In the genomic region with DNA sequence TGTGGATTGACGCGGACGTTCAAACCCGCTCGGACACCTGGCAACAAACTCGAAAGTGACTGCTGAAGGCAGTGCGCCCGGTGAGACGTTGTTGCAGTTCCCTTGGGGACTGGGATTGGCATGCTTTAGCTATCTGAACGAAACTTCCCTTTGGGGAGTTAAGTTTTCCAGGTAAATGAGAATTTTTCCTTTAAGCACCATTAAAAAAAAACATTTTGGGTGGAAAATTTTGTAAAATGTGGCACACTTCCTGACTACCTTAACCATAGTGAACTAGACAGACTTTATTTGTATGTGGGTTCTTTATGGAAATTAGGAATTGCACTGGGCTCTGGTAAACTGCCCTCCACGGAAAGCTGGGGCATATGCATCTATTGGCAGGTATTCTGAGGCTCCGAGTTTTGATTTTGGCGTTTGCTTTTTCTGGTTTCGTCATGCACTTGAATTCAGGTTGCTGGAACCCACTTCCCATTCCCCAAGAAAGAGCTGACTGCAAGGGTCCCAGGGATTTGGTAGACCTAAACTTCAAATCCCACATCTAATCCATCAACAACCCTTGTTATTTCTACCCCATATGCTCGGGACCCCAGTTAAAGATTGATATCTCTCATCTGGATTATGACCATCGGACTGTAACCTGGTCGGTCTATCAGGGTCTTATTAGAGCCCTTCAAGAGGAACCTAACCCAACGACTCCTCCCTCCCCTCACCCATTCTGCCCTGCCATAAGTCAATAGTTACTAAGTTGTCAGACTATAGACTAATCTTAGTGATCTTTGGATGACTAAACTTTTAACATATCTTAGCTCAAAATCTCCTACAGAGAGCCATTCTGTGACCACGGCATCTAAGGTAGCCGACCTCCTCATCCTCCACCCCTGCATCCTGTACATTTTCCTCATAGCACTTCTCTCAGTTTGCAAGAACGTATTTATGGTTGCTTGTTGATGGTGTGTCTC, we compare ENCODE assay signal across 8 cellular contexts. TPM values are rescaled to one million over a fixed set of nuclear protein-coding genes. Genes with fewer than 3 reads are reported as not detected.
A peak's percentile ranks its signal among the peaks of the same experiment; 100 is the strongest.
DNase-seq lines count a peak whose midpoint lies in the region; ATAC-seq and TF ChIP-seq lines count a peak whose summit lies in the region.

No MANE protein-coding gene starts in this region.

- H3K9me3 Mint-ChIP-seq in effector memory CD8-positive, alpha-beta T cell: no peaks in the 10 kb centered on the region

- no CpG with 5 or more reads among the region's 21 CpGs for WGBS in neuronal stem cell (ENCODE audit: extremely low coverage in 2 of 2, insufficient read length in 2 of 2, insufficient replicate concordance in 1 of 2), 2 donors

- no peak overlapping the region for H4K8ac ChIP-seq in neuronal stem cell (ENCODE audit: low read depth, low read length)

- no peaks in the 10 kb centered on the region for H3K27me3 Mint-ChIP-seq in effector memory CD8-positive, alpha-beta T cell

- H3K36me3 Mint-ChIP-seq in effector memory CD8-positive, alpha-beta T cell (ENCODE audit: insufficient read depth): peaks cover 46% of the 10 kb centered on the region

- no peak overlapping the region for H2BK15ac ChIP-seq in neuronal stem cell (ENCODE audit: low read length)

- no peak overlapping the region for H3K14ac ChIP-seq in neuronal stem cell (ENCODE audit: low read length)

- H3K4me1 Mint-ChIP-seq in effector memory CD8-positive, alpha-beta T cell (ENCODE audit: low read depth in 2 of 2): peaks cover 54 to 57% of the 10 kb centered on the region in 2 donors

- no peak overlapping the region for H2BK120ac ChIP-seq in neuronal stem cell (ENCODE audit: low read depth, low read length)

- DNase-seq in Peyer's patch (peak in 2 of 3 donors; percentile 16 to 41), neuronal stem cell (ENCODE audit: low spot score) (no peak), iPS-NIHi11 (ENCODE audit: low spot score) (no peak), cortex of kidney (lab: John Stamatoyannopoulos, UW) (no peak)
- no peak for DNase-seq in effector memory CD8-positive, alpha-beta T cell

- peaks cover 8% of the 10 kb centered on the region for H3K79me1 ChIP-seq in neuronal stem cell (ENCODE audit: low read depth, low read length)

- H3K4me1 ChIP-seq in Peyer's patch (peaks cover 0 to 19% (median 8%) of the 10 kb centered on the region in 4 donors), neuronal stem cell (ENCODE audit: control insufficient read depth in 2 of 2, insufficient read depth in 1 of 2, low read depth in 1 of 2, low read length in 2 of 2) (peaks cover 4 to 5% of the 10 kb centered on the region in 2 donors)

- H2AK5ac ChIP-seq in neuronal stem cell (ENCODE audit: low read depth, low read length): no peak overlapping the region

- H3K18ac ChIP-seq in neuronal stem cell (ENCODE audit: low read length): peak overlapping the region; percentile 81

- H3K4ac ChIP-seq in neuronal stem cell (ENCODE audit: low read length): no peak overlapping the region

- H3K36me3 ChIP-seq in Peyer's patch (peaks cover 0 to 4% (median 0%) of the 10 kb centered on the region in 3 donors), neuronal stem cell (replicated peaks in 1 of 2; ENCODE audit: control insufficient read depth in 2 of 2, insufficient read depth in 2 of 2, low read length in 2 of 2) (peaks cover 0 to 27% of the 10 kb centered on the region in 2 donors)

- H2AFZ ChIP-seq in neuronal stem cell (ENCODE audit: low read length): peak overlapping the region; percentile 97

- no peak for TF ChIP-seq CTCF in Peyer's patch (IDR thresholded peaks at IDR 0.05)

- no peaks in the 10 kb centered on the region for H3K27me3 ChIP-seq in Peyer's patch
- H3K27me3 ChIP-seq in neuronal stem cell (ENCODE audit: control insufficient read depth in 3 of 3, insufficient read depth in 3 of 3, low read depth in 1 of 3, low read length in 3 of 3): peaks cover 0 to 28% (median 0%) of the 10 kb centered on the region in 3 experiments

- H3K9ac ChIP-seq in neuronal stem cell (ENCODE audit: low read depth, low read length, poor library complexity): peak overlapping the region; percentile 1

- peak overlapping the region; percentile 94 to 97 for H3K4me3 Mint-ChIP-seq in effector memory CD8-positive, alpha-beta T cell

- H3K23ac ChIP-seq in neuronal stem cell (ENCODE audit: low read depth, low read length, poor library complexity): no peak overlapping the region

- H2BK12ac ChIP-seq in neuronal stem cell (ENCODE audit: low read length): no peak overlapping the region

- peak overlapping the region; percentile 35 for H2BK5ac ChIP-seq in neuronal stem cell (ENCODE audit: low read length)

- H3K4me2 ChIP-seq in neuronal stem cell (ENCODE audit: insufficient read depth, low read length, poor library complexity, severe bottlenecking): peak overlapping the region; percentile 55

- peak overlapping the region; percentile 71 to 98 (median 89) for H3K4me3 ChIP-seq in Peyer's patch
- H3K4me3 ChIP-seq in neuronal stem cell (ENCODE audit: low read length in 2 of 2): peak overlapping the region; percentile 76 to 98

- no peaks in the 10 kb centered on the region for H3K9me3 ChIP-seq in Peyer's patch
- peaks cover 0 to 2% of the 10 kb centered on the region in 2 donors for H3K9me3 ChIP-seq in neuronal stem cell (replicated peaks in 1 of 2; ENCODE audit: control insufficient read depth in 2 of 2, insufficient read depth in 1 of 2, low read depth in 1 of 2, low read length in 2 of 2)

- no peak for TF ChIP-seq POLR2A in Peyer's patch (IDR thresholded peaks at IDR 0.05)

- H3K27ac Mint-ChIP-seq in effector memory CD8-positive, alpha-beta T cell: peak overlapping the region; percentile 95 to 96

- H3K27ac ChIP-seq in Peyer's patch (peak overlapping the region; percentile 94 to 99 (median 98)), neuronal stem cell (replicated peaks; ENCODE audit: low read length) (no peak overlapping the region)

- ATAC-seq in GM18520 (IDR thresholded peaks at IDR 0.05; ENCODE audit: unreplicated experiment): peak; percentile 16
- ATAC-seq in effector memory CD8-positive, alpha-beta T cell (replicated peaks): no peak
- no peak for ATAC-seq in GM21576 (IDR thresholded peaks at IDR 0.05; ENCODE audit: unreplicated experiment)
- no peak for ATAC-seq in GM18511 (IDR thresholded peaks at IDR 0.05; ENCODE audit: unreplicated experiment)

- no peak overlapping the region for H4K91ac ChIP-seq in neuronal stem cell (ENCODE audit: low read depth, low read length, poor library complexity)

RNA-seq across cellular contexts. Expression of gene DYNLT1, which starts 0.8 kb away (rescaled TPM):
- 100 to 1,000 TPM in 3 of 4 donors, 10 to 100 TPM in 1; 93.8 to 190 (median 146) TPM for total RNA-seq in Peyer's patch
- polyA plus RNA-seq in neuronal stem cell (2013, experiment 1 of 2): 158 TPM
- polyA plus RNA-seq in neuronal stem cell (2013, experiment 2 of 2): 158 TPM

RNA-seq across cellular contexts. Expression of gene SYTL3, which starts 4.5 kb away (rescaled TPM):
- 10 to 100 TPM in 3 of 4 donors, 1 to 10 TPM in 1; 4.8 to 23.1 (median 11.3) TPM for total RNA-seq in Peyer's patch
- 0.50 TPM for polyA plus RNA-seq in neuronal stem cell (2013, experiment 1 of 2)
- polyA plus RNA-seq in neuronal stem cell (2013, experiment 2 of 2): 0.43 TPM

Comparison
In these comparisons a context has a peak if more than half of its experiments do, and no peak if none do; other contexts are left out.
1. DNase-seq: peak in Peyer's patch (2 of 3); none in effector memory CD8-positive, alpha-beta T cell (0 of 3), neuronal stem cell (single experiment), iPS-NIHi11 (single experiment) and cortex of kidney (single experiment).